In genomic region chr20:45343867-45344721, GRCh38 we compare ENCODE assay signal across 8 cellular contexts. TPM values are rescaled to one million over a fixed set of nuclear protein-coding genes. Genes with fewer than 3 reads are reported as not detected.
A peak's percentile ranks its signal among the peaks of the same experiment; 100 is the strongest.
DNase-seq lines count a peak whose midpoint lies in the region; ATAC-seq and TF ChIP-seq lines count a peak whose summit lies in the region.

No MANE protein-coding gene starts in this region.

- peaks cover 0 to 16% (median 5%) of the 10 kb centered on the region in 4 donors for H3K4me1 Mint-ChIP-seq in naive thymus-derived CD8-positive, alpha-beta T cell

- H4K91ac ChIP-seq in trophoblast cell (ENCODE audit: low read depth, low read length), result peak overlapping the region; percentile 88

- H3K4me2 ChIP-seq in trophoblast cell (ENCODE audit: low read length), result peak overlapping the region; percentile 70

- H3K4me3 Mint-ChIP-seq in naive thymus-derived CD8-positive, alpha-beta T cell, result no peak overlapping the region

- POLR2A ChIA-PET in naive thymus-derived CD8-positive, alpha-beta T cell (lab: Charles Lee), result no interaction called here

- WGBS in trophoblast cell (ENCODE audit: extremely low coverage, insufficient coverage, insufficient read length), result no CpG with 5 or more reads among the region's 13 CpGs

- peak; percentile 23 for DNase-seq in activated CD4-positive, alpha-beta T cell treated with anti-CD3 and anti-CD28 coated beads for 48 hours
- no peak for DNase-seq in activated CD4-positive, alpha-beta T cell treated with anti-CD3 and anti-CD28 coated beads for 1 hour
- DNase-seq in RWPE2 (ENCODE audit: low spot score) (peak; percentile 97), fibroblast of mammary gland (ENCODE audit: low read depth) (peak; percentile 94), trophoblast cell (peak; percentile 92 to 93)
- no peak for DNase-seq in naive thymus-derived CD8-positive, alpha-beta T cell

- peak overlapping the region; percentile 66 for H2BK5ac ChIP-seq in trophoblast cell (ENCODE audit: low read depth, low read length, poor library complexity)

- peak overlapping the region; percentile 81 for H3K14ac ChIP-seq in trophoblast cell (ENCODE audit: low read length)

- H3K27me3 ChIP-seq in RWPE2 (ENCODE audit: insufficient read depth, poor library complexity, severe bottlenecking), result no peaks in the 10 kb centered on the region
- H3K27me3 ChIP-seq in trophoblast cell (ENCODE audit: insufficient read depth, low read length), result no peaks in the 10 kb centered on the region

- peak overlapping the region; percentile 90 for H2BK120ac ChIP-seq in trophoblast cell (ENCODE audit: insufficient read depth, low read length, poor library complexity)

- peak; percentile 62 for ATAC-seq in RWPE2 (ENCODE audit: low read depth)
- no peak for ATAC-seq in GM18873 (IDR thresholded peaks at IDR 0.05; ENCODE audit: low FRiP score, unreplicated experiment)
- ATAC-seq in GM19023 (IDR thresholded peaks at IDR 0.05; ENCODE audit: unreplicated experiment), result no peak
- no peak for ATAC-seq in naive thymus-derived CD8-positive, alpha-beta T cell

- H3K4ac ChIP-seq in trophoblast cell (ENCODE audit: low read depth, low read length), result peak overlapping the region; percentile 71

- H3K36me3 Mint-ChIP-seq in naive thymus-derived CD8-positive, alpha-beta T cell, result peaks cover 0 to 2% (median 0%) of the 10 kb centered on the region in 3 donors

- H3K23ac ChIP-seq in trophoblast cell (ENCODE audit: low read length), result no peak overlapping the region

- peak overlapping the region in 1 of 10 donors; percentile 33 for H3K27ac Mint-ChIP-seq in naive thymus-derived CD8-positive, alpha-beta T cell

- H3K9me3 ChIP-seq in RWPE2 (ENCODE audit: severe bottlenecking) (no peaks in the 10 kb centered on the region), trophoblast cell (ENCODE audit: insufficient read depth, low read depth, low read length) (no peaks in the 10 kb centered on the region)

- H3K79me1 ChIP-seq in trophoblast cell (ENCODE audit: low read length), result peaks cover 60% of the 10 kb centered on the region

- H2AFZ ChIP-seq in trophoblast cell (ENCODE audit: insufficient read depth, low read length, poor library complexity), result no peak overlapping the region

- peaks cover 49% of the 10 kb centered on the region for H3K79me2 ChIP-seq in trophoblast cell (ENCODE audit: control insufficient read depth, insufficient read depth, low read length, poor library complexity)

- peak; percentile 16 for TF ChIP-seq CTCF in RWPE2 (IDR thresholded peaks at IDR 0.05; ENCODE audit: poor library complexity, severe bottlenecking)
- no peak for TF ChIP-seq CTCF in fibroblast of mammary gland (conservative IDR thresholded peaks at IDR 0.05; ENCODE audit: control insufficient read depth, insufficient read depth, low read depth, low read length)

- no peaks in the 10 kb centered on the region for H3K9me3 Mint-ChIP-seq in naive thymus-derived CD8-positive, alpha-beta T cell

- peak overlapping the region; percentile 35 for H3K9ac ChIP-seq in trophoblast cell (ENCODE audit: low read length)

- peak overlapping the region; percentile 98 for H3K4me3 ChIP-seq in RWPE2 (ENCODE audit: severe bottlenecking)
- peak overlapping the region; percentile 36 for H3K4me3 ChIP-seq in fibroblast of mammary gland (ENCODE audit: control insufficient read depth, low read depth, low read length)
- no peak overlapping the region for H3K4me3 ChIP-seq in trophoblast cell (ENCODE audit: low read depth, low read length)

- H2AK5ac ChIP-seq in trophoblast cell (ENCODE audit: low read length), result peak overlapping the region; percentile 27

- peak overlapping the region; percentile 48 for H4K8ac ChIP-seq in trophoblast cell (ENCODE audit: low read depth, low read length)

- H3K36me3 ChIP-seq in RWPE2 (ENCODE audit: low read depth) (peaks cover 88% of the 10 kb centered on the region), trophoblast cell (ENCODE audit: control insufficient read depth in 1 of 2, insufficient read depth in 2 of 2, low read length in 2 of 2) (peaks cover 6 to 12% of the 10 kb centered on the region in 2 experiments)

- H3K18ac ChIP-seq in trophoblast cell (ENCODE audit: low read length), result peak overlapping the region; percentile 40

- H3K27ac ChIP-seq in RWPE2 (ENCODE audit: poor library complexity, severe bottlenecking), result peak overlapping the region; percentile 99
- H3K27ac ChIP-seq in trophoblast cell (ENCODE audit: low read depth, low read length), result peak overlapping the region; percentile 97

- H4K12ac ChIP-seq in trophoblast cell (ENCODE audit: low read depth, low read length), result peak overlapping the region; percentile 45

- H3K27me3 Mint-ChIP-seq in naive thymus-derived CD8-positive, alpha-beta T cell, result peaks cover 8 to 32% (median 26%) of the 10 kb centered on the region in 5 donors

- peak overlapping the region; percentile 88 for H2BK12ac ChIP-seq in trophoblast cell (ENCODE audit: low read length)

- peaks cover 81% of the 10 kb centered on the region for H3K4me1 ChIP-seq in RWPE2 (ENCODE audit: insufficient read depth, poor library complexity, severe bottlenecking)
- peaks cover 54 to 72% of the 10 kb centered on the region in 2 experiments for H3K4me1 ChIP-seq in trophoblast cell (ENCODE audit: control insufficient read depth in 1 of 2, insufficient read depth in 2 of 2, low read length in 2 of 2)

RNA-seq across cellular contexts. Expression of gene SDC4, which starts 4.1 kb away (rescaled TPM):
- polyA plus RNA-seq in trophoblast cell (2013), result 89.9 and 90.3 TPM in 2 replicates
- total RNA-seq in naive thymus-derived CD8-positive, alpha-beta T cell, result under 1 TPM; 0.25 to 0.31 TPM
- under 1 TPM in 2 of 3 donors, not detected in 1; 0.09 to 0.24 TPM for polyA plus RNA-seq in naive thymus-derived CD8-positive, alpha-beta T cell

RNA-seq across cellular contexts. Expression of gene SYS1, which starts 18.9 kb away (rescaled TPM):
- polyA plus RNA-seq in trophoblast cell (2013), result 14.7 and 15.0 TPM in 2 replicates
- 10 to 100 TPM; 58.7 to 62.5 TPM for total RNA-seq in naive thymus-derived CD8-positive, alpha-beta T cell
- polyA plus RNA-seq in naive thymus-derived CD8-positive, alpha-beta T cell, result 10 to 100 TPM; 34.2 to 46.1 (median 36.2) TPM

RNA-seq across cellular contexts. Expression of gene TP53TG5, which starts 34.0 kb away (rescaled TPM):
- polyA plus RNA-seq in trophoblast cell (2013), result not detected in 2 replicates
- under 1 TPM in 1 of 2 experiments, not detected in 1; 0.47 TPM for total RNA-seq in naive thymus-derived CD8-positive, alpha-beta T cell
- polyA plus RNA-seq in naive thymus-derived CD8-positive, alpha-beta T cell, result under 1 TPM in 2 of 3 donors, not detected in 1; 0.42 to 0.55 TPM

RNA-seq across cellular contexts. Expression of gene MATN4, which starts 36.0 kb away (rescaled TPM):
- polyA plus RNA-seq in trophoblast cell (2013), result 0.10 and 0.12 TPM in 2 replicates
- total RNA-seq in naive thymus-derived CD8-positive, alpha-beta T cell, result not detected
- polyA plus RNA-seq in naive thymus-derived CD8-positive, alpha-beta T cell, result not detected

RNA-seq across cellular contexts. Expression of gene RBPJL, which starts 37.5 kb away (rescaled TPM):
- polyA plus RNA-seq in trophoblast cell (2013), result not detected in 2 replicates
- total RNA-seq in naive thymus-derived CD8-positive, alpha-beta T cell, result not detected
- not detected for polyA plus RNA-seq in naive thymus-derived CD8-positive, alpha-beta T cell

Comparison
In these comparisons a context has a peak if more than half of its experiments do, and no peak if none do; other contexts are left out.
1. DNase-seq: peak in activated CD4-positive, alpha-beta T cell treated with anti-CD3 and anti-CD28 coated beads for 48 hours (single experiment), RWPE2 (single experiment), fibroblast of mammary gland (single experiment) and trophoblast cell (2 of 2); none in activated CD4-positive, alpha-beta T cell treated with anti-CD3 and anti-CD28 coated beads for 1 hour (single experiment) and naive thymus-derived CD8-positive, alpha-beta T cell (0 of 10).